In genomic region chr4:169268951-169269781, GRCh38 we compare ENCODE assay signal across 8 cellular contexts. TPM values are rescaled to one million over a fixed set of nuclear protein-coding genes. Genes with fewer than 3 reads are reported as not detected.
DNase-seq lines count a peak whose midpoint lies in the region; ATAC-seq and TF ChIP-seq lines count a peak whose summit lies in the region.

No MANE protein-coding gene starts in this region.

- no peak overlapping the region for H3K27ac ChIP-seq in SK-N-MC
- peak overlapping the region; percentile 96 for H3K27ac ChIP-seq in psoas muscle

- H3K4me1 ChIP-seq in psoas muscle: peaks cover 36% of the 10 kb centered on the region

- H3K4me3 ChIP-seq in H7 (ENCODE audit: insufficient read depth, low read depth, low read length) (peak overlapping the region; percentile 84), SK-N-MC (peak overlapping the region; percentile 91), fibroblast of pulmonary artery (replicated peaks; ENCODE audit: low read depth, low read length) (peak overlapping the region; percentile 82), psoas muscle (peak overlapping the region; percentile 98)

- no peak for ATAC-seq in psoas muscle
- no peak for ATAC-seq in HG02642 (IDR thresholded peaks at IDR 0.05; ENCODE audit: poor library complexity, unreplicated experiment)

- H3K9ac ChIP-seq in SK-N-MC (ENCODE audit: insufficient read length): peak overlapping the region; percentile 76

- peaks cover 3% of the 10 kb centered on the region; the same call in 1 of the 2 replicates for H3K27me3 ChIP-seq in H7 (ENCODE audit: control insufficient read depth, insufficient read depth, low read length)
- H3K27me3 ChIP-seq in psoas muscle (ENCODE audit: insufficient read depth in 3 of 3, low read length in 2 of 3): no peaks in the 10 kb centered on the region

- intact Hi-C loops in psoas muscle (cut with DNase I): loop anchor here in 1 of 2 donors (10.0 kb wide), 1 partner anchor 206 kb away; no protein-coding TSS in a partner anchor

- DNase-seq in H7: no peak
- DNase-seq in SK-N-MC (ENCODE audit: low read depth, low spot score): no peak
- peak; percentile 91 for DNase-seq in fibroblast of pulmonary artery (ENCODE audit: low read depth)
- peak in 1 of 2 donors; percentile 13 for DNase-seq in psoas muscle
- DNase-seq in activated CD4-positive, alpha-beta T cell treated with anti-CD3 and anti-CD28 coated beads, Interleukin-2, amount 50 U/mL, for 1 hour: no peak
- DNase-seq in globus pallidus (ENCODE audit: low spot score): no peak
- no peak for DNase-seq in 8988T

- H3K36me3 ChIP-seq in H7 (replicated peaks; ENCODE audit: control insufficient read depth, insufficient read depth, low read length) (no peaks in the 10 kb centered on the region; the same call in 1 of the 2 replicates), SK-N-MC (ENCODE audit: insufficient read depth, low read length) (no peaks in the 10 kb centered on the region), psoas muscle (ENCODE audit: insufficient read depth in 1 of 2, low read depth in 1 of 2) (no peaks in the 10 kb centered on the region)

- TF ChIP-seq CTCF in fibroblast of pulmonary artery (IDR thresholded peaks at IDR 0.05; ENCODE audit: low read length, missing control alignments) (no peak), psoas muscle (IDR thresholded peaks at IDR 0.05) (no peak)

- no peaks in the 10 kb centered on the region for H3K9me3 ChIP-seq in SK-N-MC (ENCODE audit: low read depth, low read length)
- H3K9me3 ChIP-seq in psoas muscle: no peaks in the 10 kb centered on the region

- 46 to 56% (median 47%) methylated on average over 14 of the region's 14 CpGs for WGBS in psoas muscle, 3 donors

RNA-seq across cellular contexts. Expression of gene SH3RF1, which starts 1.6 kb away (rescaled TPM):
- total RNA-seq in H7 (2014; rRNA removed; shearing (Covaris generic)): 4.2 and 4.6 TPM in 2 replicates
- total RNA-seq in psoas muscle: 10 to 100 TPM; 19.2 to 35.9 (median 27.0) TPM
- 1 to 10 TPM; 4.8 to 7.4 (median 5.3) TPM for polyA plus RNA-seq in psoas muscle
